11 cellular contexts compared by ENCODE assay signal in the genomic region with DNA sequence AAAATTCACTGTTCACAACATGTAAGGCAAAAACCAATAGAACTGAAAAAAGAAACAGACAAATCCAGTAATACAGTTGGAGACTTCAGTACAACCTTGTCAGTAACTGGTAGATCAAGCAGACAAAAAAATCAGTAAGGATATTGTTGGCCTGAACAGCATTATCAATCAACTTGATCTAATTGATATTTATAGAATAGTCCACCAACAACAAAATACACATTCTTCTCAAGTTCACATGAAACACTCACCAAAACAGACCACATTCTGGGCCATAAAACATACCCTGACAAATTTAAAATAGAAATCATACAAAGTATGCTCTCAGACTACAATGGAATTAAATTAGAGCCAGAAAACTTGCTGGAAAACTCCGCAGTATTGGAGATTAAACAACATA.
"Had no signal": no experiment of that assay in that cellular context is flagged by ENCODE, and none has a peak within 500 bp of the region (broad histone marks: within the 10 kb centered on the region; RNA-seq: fewer than 3 reads in every experiment).

No MANE protein-coding gene starts in this region.

- H3K27ac ChIP-seq: GM23248 had no signal

- H3K4me3 ChIP-seq: GM23248, GM23338, HAP-1 had no signal

- H3K4me3 Mint-ChIP-seq: GM23338, H9, HFFc6 had no signal

- H3K9me3 Mint-ChIP-seq: HFFc6 had no signal

- H2AFZ ChIP-seq: GM23248, GM23338 had no signal

- DNase-seq: GM23248, GOT3, H7, H9, HCEC 1CT, HFFc6 had no signal

- H3K27ac Mint-ChIP-seq: GM23338, HFFc6 had no signal

- H3K9me3 ChIP-seq: HAP-1 had no signal

- H3K4me2 ChIP-seq: GM23338 had no signal

- FAIRE-seq: H1, H54 had no signal

- ATAC-seq: GM23338, HCT116 had no signal

- H3K9ac ChIP-seq: GM23248 had no signal

- H3K36me3 ChIP-seq: HAP-1 had no signal
